In the genomic region with DNA sequence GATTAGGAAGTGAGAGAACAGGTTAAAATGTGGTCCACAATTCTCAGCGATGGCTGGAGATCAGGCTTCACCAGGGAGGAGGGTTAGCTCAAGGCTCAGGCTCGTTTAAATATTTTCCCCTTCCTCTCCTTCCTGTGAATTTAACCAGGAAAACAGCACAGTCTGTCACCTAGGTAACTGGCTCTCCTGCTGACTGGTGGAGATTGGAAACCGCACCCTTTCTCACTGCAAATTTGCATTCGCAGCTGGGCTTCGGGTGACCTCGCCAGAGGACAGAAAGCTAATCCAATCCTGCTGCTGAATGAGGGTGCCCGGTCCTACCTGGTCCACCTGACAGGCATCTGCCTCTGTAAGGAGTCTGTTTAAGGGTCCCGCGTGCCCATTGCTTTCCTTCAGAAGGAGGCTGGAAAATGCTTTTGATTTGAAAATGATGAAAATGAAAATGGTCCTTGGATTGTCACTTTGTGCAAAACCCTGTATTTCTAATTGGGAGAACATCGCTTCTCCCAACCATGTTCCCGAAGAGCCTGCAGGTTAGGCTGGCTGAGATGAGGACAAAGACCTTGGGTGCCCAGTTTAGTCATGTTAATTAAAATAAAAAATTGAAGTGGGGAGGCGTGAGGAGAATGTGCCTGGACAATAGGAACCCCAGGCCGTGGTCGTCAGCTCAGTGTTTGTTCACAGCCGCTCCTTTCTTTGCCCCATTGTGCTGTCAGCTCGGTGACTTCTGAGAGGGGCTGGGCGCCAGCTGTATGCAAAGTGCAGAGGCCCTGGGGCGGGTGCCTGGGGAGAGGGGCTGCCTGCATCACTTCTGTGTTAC, we compare ENCODE assay signal across 10 cellular contexts. TPM values are rescaled to one million over a fixed set of nuclear protein-coding genes. Genes with fewer than 3 reads are reported as not detected.
DNase-seq lines count a peak whose midpoint lies in the region; ATAC-seq, FAIRE-seq and TF ChIP-seq lines count a peak whose summit lies in the region.
"Had no signal": no experiment of that assay in that cellular context is flagged by ENCODE, and none has a peak within 500 bp of the region (broad histone marks: within the 10 kb centered on the region; RNA-seq: fewer than 3 reads in every experiment).

No MANE protein-coding gene starts in this region.

- H3K27ac ChIP-seq in astrocyte (ENCODE audit: low read depth, low read length), result peak overlapping the region; percentile 10
- H3K27ac ChIP-seq: foreskin keratinocyte had no signal

- H3K36me3 ChIP-seq in astrocyte (ENCODE audit: insufficient read depth, low read length), result no peaks in the 10 kb centered on the region

- H3K4me2 ChIP-seq in astrocyte (ENCODE audit: low read length), result peak overlapping the region; percentile 78

- H3K79me2 ChIP-seq in astrocyte (ENCODE audit: insufficient read depth, low read length), result no peaks in the 10 kb centered on the region

- no peaks in the 10 kb centered on the region for H3K9me3 Mint-ChIP-seq in astrocyte (ENCODE audit: unreplicated experiment)
- no peaks in the 10 kb centered on the region for H3K9me3 Mint-ChIP-seq in activated naive CD8-positive, alpha-beta T cell treated with anti-CD3 and anti-CD28 coated beads, Interleukin-2, amount 50 U/mL, for 24 hours

- H3K27ac Mint-ChIP-seq in astrocyte (ENCODE audit: unreplicated experiment), result peak overlapping the region; percentile 88
- no peak overlapping the region for H3K27ac Mint-ChIP-seq in activated naive CD8-positive, alpha-beta T cell treated with anti-CD3 and anti-CD28 coated beads, Interleukin-2, amount 50 U/mL, for 24 hours

- no peak for FAIRE-seq in astrocyte (lab: Jason Lieb, UNC)

- in situ Hi-C loops in ACHN (cut with HindIII; ENCODE audit: low pct_ligation_motif_present, low pct_unique_long_range_greater_than_20kb, low sequenced_read_pairs), result no loop called here

- no peaks in the 10 kb centered on the region for H3K36me3 Mint-ChIP-seq in astrocyte (ENCODE audit: low read depth, unreplicated experiment)
- no peaks in the 10 kb centered on the region for H3K36me3 Mint-ChIP-seq in activated naive CD8-positive, alpha-beta T cell treated with anti-CD3 and anti-CD28 coated beads, Interleukin-2, amount 50 U/mL, for 24 hours (ENCODE audit: low read depth)

- ATAC-seq in left lobe of liver, result peak; percentile 19
- ATAC-seq in activated naive CD8-positive, alpha-beta T cell treated with anti-CD3 and anti-CD28 coated beads, Interleukin-2, amount 50 U/mL, for 24 hours, result no peak
- ATAC-seq in GM18909 (IDR thresholded peaks at IDR 0.05; ENCODE audit: poor library complexity, unreplicated experiment), result no peak
- ATAC-seq: foreskin keratinocyte had no signal

- H3K4me3 ChIP-seq in astrocyte (ENCODE audit: insufficient read depth, low read depth, low read length), result no peak overlapping the region

- no peaks in the 10 kb centered on the region for H3K9me3 ChIP-seq in astrocyte (ENCODE audit: insufficient read depth, low read depth, low read length)

- H4K20me1 ChIP-seq in astrocyte (ENCODE audit: insufficient read depth, low read length), result no peaks in the 10 kb centered on the region

- DNase-seq in DMS153 (lab: John Stamatoyannopoulos, UW) (peak; percentile 85), NCI-H1694 treated with DMSO at 0.1 percent for 48 hours (lab: John Stamatoyannopoulos, UW) (peak; percentile 71), astrocyte (ENCODE audit: low read depth) (peak; percentile 67), left lobe of liver (ENCODE audit: low spot score) (no peak), ACHN (no peak)
- no peak for DNase-seq in activated naive CD8-positive, alpha-beta T cell treated with anti-CD3 and anti-CD28 coated beads, Interleukin-2, amount 50 U/mL, for 24 hours
- no peak for DNase-seq in NK-92 treated with Interleukin-12 subunit alpha and Interleukin-12 subunit beta, amount 100 ng/mL, for 24 hours (lab: John Stamatoyannopoulos, UW)
- DNase-seq: stimulated activated CD4-positive, alpha-beta T cell treated with anti-CD3 and anti-CD28 coated beads, Interleukin-2, amount 100 ng/mL, for 24 hours had no signal

- peaks cover 5% of the 10 kb centered on the region for H3K27me3 Mint-ChIP-seq in astrocyte (ENCODE audit: low read depth, unreplicated experiment)
- peaks cover 5% of the 10 kb centered on the region for H3K27me3 Mint-ChIP-seq in activated naive CD8-positive, alpha-beta T cell treated with anti-CD3 and anti-CD28 coated beads, Interleukin-2, amount 50 U/mL, for 24 hours

- H2AFZ ChIP-seq in astrocyte (ENCODE audit: low read depth, low read length), result peak overlapping the region; percentile 57

- peaks cover 26% of the 10 kb centered on the region for H3K4me1 ChIP-seq in astrocyte (ENCODE audit: insufficient read depth, low read length)

- no peaks in the 10 kb centered on the region for H3K27me3 ChIP-seq in astrocyte (ENCODE audit: insufficient read depth, low read length)
- H3K27me3 ChIP-seq: foreskin keratinocyte had no signal

- H3K4me1 Mint-ChIP-seq in astrocyte (ENCODE audit: low read depth, unreplicated experiment), result peaks cover 7% of the 10 kb centered on the region
- peaks cover 3% of the 10 kb centered on the region for H3K4me1 Mint-ChIP-seq in activated naive CD8-positive, alpha-beta T cell treated with anti-CD3 and anti-CD28 coated beads, Interleukin-2, amount 50 U/mL, for 24 hours

- no peak for TF ChIP-seq CTCF in astrocyte (IDR thresholded peaks at IDR 0.05; ENCODE audit: insufficient read depth, low read depth, low read length)

- peak overlapping the region; percentile 30 for H3K9ac ChIP-seq in astrocyte (ENCODE audit: low read length)

- peak overlapping the region; percentile 24 for H3K4me3 Mint-ChIP-seq in astrocyte (ENCODE audit: unreplicated experiment)
- H3K4me3 Mint-ChIP-seq in activated naive CD8-positive, alpha-beta T cell treated with anti-CD3 and anti-CD28 coated beads, Interleukin-2, amount 50 U/mL, for 24 hours, result no peak overlapping the region

RNA-seq across cellular contexts. Expression of a gene that starts 43.4 kb away (rescaled TPM):
- 48.6 and 59.3 TPM in 2 replicates for total RNA-seq in astrocyte
- 2.5 TPM for total RNA-seq in left lobe of liver

RNA-seq across cellular contexts. Expression of a gene that starts 52.7 kb away (rescaled TPM):
- total RNA-seq in astrocyte (49.4 and 52.6 TPM in 2 replicates), left lobe of liver (16.8 TPM)

Comparison
In these comparisons a context has a peak if more than half of its experiments do, and no peak if none do; other contexts are left out.
1. DNase-seq: peak in DMS153 (single experiment), NCI-H1694 treated with DMSO at 0.1 percent for 48 hours (single experiment) and astrocyte (single experiment); none in left lobe of liver (single experiment), activated naive CD8-positive, alpha-beta T cell treated with anti-CD3 and anti-CD28 coated beads, Interleukin-2, amount 50 U/mL, for 24 hours (single experiment), ACHN (single experiment) and NK-92 treated with Interleukin-12 subunit alpha and Interleukin-12 subunit beta, amount 100 ng/mL, for 24 hours (single experiment).
2. RNA of a gene that starts 43.4 kb away (total RNA-seq): 48.6 to 59.3 TPM in astrocyte; 2.5 TPM in left lobe of liver (single experiment); every median in the first group is over 10 times any median in the second.